ENCODE assay signal across 8 cellular contexts in the genomic region with DNA sequence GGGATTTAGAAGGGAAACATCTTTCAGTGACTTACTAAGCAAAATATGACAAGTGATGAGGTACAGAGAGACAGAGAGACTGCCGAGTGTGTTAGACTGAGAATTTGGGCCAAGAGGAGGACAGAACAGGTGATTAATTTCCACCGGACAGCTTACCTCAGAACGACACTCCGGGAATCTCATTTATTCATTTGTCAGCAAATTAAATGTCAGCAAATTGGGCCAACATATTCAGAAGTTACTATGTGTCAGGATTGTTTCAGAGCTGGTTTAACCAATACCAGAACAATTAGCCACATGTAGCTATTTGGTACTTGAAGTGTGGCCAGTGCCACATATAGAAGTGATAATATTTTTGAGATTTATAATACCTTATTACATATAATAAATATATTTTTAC.
"Had no signal": no experiment of that assay in that cellular context is flagged by ENCODE, and none has a peak within 500 bp of the region (broad histone marks: within the 10 kb centered on the region; RNA-seq: fewer than 3 reads in every experiment).

No MANE protein-coding gene starts in this region.

- H2AFZ ChIP-seq: GM23248 had no signal

- H3K27ac ChIP-seq: GM23248 had no signal

- H3K9ac ChIP-seq: GM23248 had no signal

- H3K27me3 Mint-ChIP-seq: IgD-negative memory B cell had no signal

- H3K4me3 ChIP-seq: GM23248, HAP-1 had no signal

- ATAC-seq: HCT116 had no signal

- H3K9me3 ChIP-seq: HAP-1 had no signal

- DNase-seq: GM23248, GOT3, H7, HFFc6, KG1 had no signal

- H3K4me3 Mint-ChIP-seq: HFFc6, IgD-negative memory B cell had no signal

- H3K27ac Mint-ChIP-seq: HFFc6, IgD-negative memory B cell had no signal

- H3K36me3 ChIP-seq: HAP-1 had no signal
